In genomic region chr2:204187513-204188088, GRCh38 we compare ENCODE assay signal across 13 cellular contexts.
DNase-seq lines count a peak whose midpoint lies in the region; ATAC-seq, FAIRE-seq and TF ChIP-seq lines count a peak whose summit lies in the region.
"Had no signal": no experiment of that assay in that cellular context is flagged by ENCODE, and none has a peak within 500 bp of the region (broad histone marks: within the 10 kb centered on the region; RNA-seq: fewer than 3 reads in every experiment).

No MANE protein-coding gene starts in this region.

- POLR2A ChIA-PET in PC-9 (lab: Charles Lee; ENCODE audit: unreplicated experiment), result no interaction called here

- H3K27me3 ChIP-seq in PC-9 (ENCODE audit: insufficient read depth, low read depth) (no peaks in the 10 kb centered on the region), SJCRH30 (no peaks in the 10 kb centered on the region)
- H3K27me3 ChIP-seq: adrenal gland had no signal

- intact Hi-C loops in PC-9 (cut with micrococcal nuclease; ENCODE audit: unreplicated experiment), result no loop called here

- H3K4me3 ChIP-seq in PC-9 (no peak overlapping the region), SJCRH30 (no peak overlapping the region)
- H3K4me3 ChIP-seq: adrenal gland had no signal

- CTCF ChIA-PET in PC-9 (lab: Charles Lee), result no interaction called here

- ATAC-seq in GM21447 (IDR thresholded peaks at IDR 0.05; ENCODE audit: unreplicated experiment) (peak; percentile 65), HG03469 (IDR thresholded peaks at IDR 0.05; ENCODE audit: unreplicated experiment) (no peak)

- H3K36me3 ChIP-seq in PC-9 (ENCODE audit: low read depth), result no peaks in the 10 kb centered on the region
- H3K36me3 ChIP-seq in SJCRH30, result no peaks in the 10 kb centered on the region
- H3K36me3 ChIP-seq: adrenal gland had no signal

- BruUV-seq in PC-9 (replicated peaks; lab: Mats Ljungman, UMichigan), result no TSS peak

- H3F3A ChIP-seq in PC-9 (ENCODE audit: insufficient read depth, low read depth), result no peaks in the 10 kb centered on the region

- H3K4me2 ChIP-seq in PC-9, result no peak overlapping the region

- no peak overlapping the region for H2AFZ ChIP-seq in PC-9

- peak; percentile 48 for FAIRE-seq in RCC 7860 (lab: Jason Lieb, UNC)

- DNase-seq in Caki2 (ENCODE audit: low read depth) (peak; percentile 34), RCC 7860 (ENCODE audit: low spot score) (peak; percentile 50), left kidney (ENCODE audit: low read depth, low spot score) (peak; percentile 70), PC-9 (no peak), SJCRH30 (no peak)
- no peak for DNase-seq in activated naive CD4-positive, alpha-beta T cell treated with Interleukin-2 at 50 U/mL for 16 hours
- DNase-seq: activated T-cell treated with anti-CD3 and anti-CD28 coated beads, Interleukin-2, amount 50 U/mL, for 1 hour; adrenal gland; glutamatergic neuron; NCI-H1694; NCI-H524 treated with DMSO at 0.1 percent for 48 hours had no signal

- H3K79me2 ChIP-seq in PC-9 (ENCODE audit: low read depth), result no peaks in the 10 kb centered on the region

- H3K27ac ChIP-seq in PC-9, result no peak overlapping the region
- H3K27ac ChIP-seq in SJCRH30, result no peak overlapping the region
- H3K27ac ChIP-seq: adrenal gland had no signal

- no peaks in the 10 kb centered on the region for H3K9me2 ChIP-seq in PC-9 (ENCODE audit: insufficient read depth)

- H3K4me1 ChIP-seq in PC-9 (replicated peaks; ENCODE audit: insufficient read depth), result 0 out of 2 replicates have a peak, but pooled peaks cover 6% of the 10 kb centered on the region
- no peaks in the 10 kb centered on the region for H3K4me1 ChIP-seq in SJCRH30
- H3K4me1 ChIP-seq: adrenal gland had no signal

- H3K9me3 ChIP-seq in PC-9 (ENCODE audit: insufficient read depth, low read depth) (no peaks in the 10 kb centered on the region), SJCRH30 (replicated peaks) (no peaks in the 10 kb centered on the region)
- H3K9me3 ChIP-seq: adrenal gland had no signal

- in situ Hi-C loops in Caki2 (cut with HindIII; ENCODE audit: low pct_unique_long_range_greater_than_20kb, low sequenced_read_pairs), result no loop called here

- no peak for TF ChIP-seq CTCF in PC-9 (conservative IDR thresholded peaks at IDR 0.05)

- H4K20me1 ChIP-seq in PC-9 (ENCODE audit: insufficient read depth), result no peaks in the 10 kb centered on the region

Comparison
In these comparisons a context has a peak if more than half of its experiments do, and no peak if none do; other contexts are left out.
1. DNase-seq: peak in Caki2 (single experiment), RCC 7860 (single experiment) and left kidney (single experiment); none in PC-9 (0 of 2), activated naive CD4-positive, alpha-beta T cell treated with Interleukin-2 at 50 U/mL for 16 hours (single experiment) and SJCRH30 (0 of 2).